10 cellular contexts compared by ENCODE assay signal in the genomic region with DNA sequence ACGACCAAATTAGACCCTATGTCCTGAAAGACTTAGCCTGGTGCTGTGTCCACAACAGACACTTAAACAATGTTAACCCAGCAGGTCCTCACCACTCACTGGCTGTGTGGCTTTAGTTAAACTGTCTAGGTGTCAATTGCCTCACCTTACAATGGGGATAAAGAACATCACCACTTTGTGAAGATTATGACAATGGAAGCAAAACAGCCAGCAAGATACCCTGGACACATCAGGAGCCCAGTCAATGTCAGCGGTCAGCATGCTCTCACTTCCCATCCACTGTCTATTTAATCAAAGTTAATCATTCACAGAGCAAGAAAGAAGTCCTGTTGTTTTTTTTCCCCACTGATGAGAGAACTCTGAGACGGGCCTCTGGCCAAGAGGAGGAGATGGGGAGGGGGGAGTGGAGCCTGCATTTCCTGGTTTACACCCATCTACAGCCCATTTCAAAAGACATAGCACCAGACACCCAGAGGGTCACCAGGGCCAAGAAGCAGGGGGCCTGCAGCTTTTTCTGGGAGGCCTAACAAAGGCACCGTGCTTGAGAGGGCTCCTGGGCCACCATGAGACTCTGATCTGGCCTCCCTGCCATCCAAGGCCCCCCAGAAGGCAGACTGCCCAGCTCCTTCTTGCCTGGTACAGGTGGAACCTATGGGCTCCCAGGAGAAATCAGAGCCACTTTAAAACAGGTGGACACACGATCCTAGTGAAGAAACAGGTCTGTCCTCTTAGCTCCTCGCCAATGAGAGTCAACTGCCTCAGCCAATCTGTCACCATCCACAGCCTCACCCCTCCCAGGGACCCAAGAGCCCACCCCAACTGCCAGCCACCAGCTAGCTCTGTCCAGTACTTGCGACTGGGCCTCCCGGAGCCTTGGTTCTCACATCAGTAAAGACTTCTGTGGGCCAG. TPM values are rescaled to one million over a fixed set of nuclear protein-coding genes. Genes with fewer than 3 reads are reported as not detected.
A peak's percentile ranks its signal among the peaks of the same experiment; 100 is the strongest.
DNase-seq lines count a peak whose midpoint lies in the region; ATAC-seq, FAIRE-seq and TF ChIP-seq lines count a peak whose summit lies in the region.
"Had no signal": no experiment of that assay in that cellular context is flagged by ENCODE, and none has a peak within 500 bp of the region (broad histone marks: within the 10 kb centered on the region; RNA-seq: fewer than 3 reads in every experiment).

No MANE protein-coding gene starts in this region.

- peak overlapping the region in 9 of 10 donors; percentile 17 to 79 (median 66) for H3K4me3 Mint-ChIP-seq in naive thymus-derived CD4-positive, alpha-beta T cell
- H3K4me3 Mint-ChIP-seq: T-helper 2 cell treated with Interferon-gamma antibody and Interleukin-4, amounts not matched to agents 5 μg/mL and 100 μg/mL, for 36 hours had no signal

- peak; percentile 59 for FAIRE-seq in endothelial cell of umbilical vein (lab: Jason Lieb, UNC)

- H3K9me3 Mint-ChIP-seq in naive thymus-derived CD4-positive, alpha-beta T cell: peaks cover 0 to 1% (median 0%) of the 10 kb centered on the region in 11 donors
- H3K9me3 Mint-ChIP-seq: T-helper 2 cell treated with Interferon-gamma antibody and Interleukin-4, amounts not matched to agents 5 μg/mL and 100 μg/mL, for 36 hours had no signal

- peak overlapping the region; percentile 65 for H3K9ac ChIP-seq in endothelial cell of umbilical vein (replicated peaks; ENCODE audit: extremely low read depth, insufficient read depth, low read length)

- H3K27ac ChIP-seq in Peyer's patch (peak overlapping the region; percentile 52 to 86 (median 77)), endothelial cell of umbilical vein (ENCODE audit: insufficient read depth, low read depth, low read length) (peak overlapping the region; percentile 88)
- peak overlapping the region; percentile 53 for H3K27ac ChIP-seq in naive thymus-derived CD4-positive, alpha-beta T cell (ENCODE audit: low read depth, low read length)

- H3K4me1 Mint-ChIP-seq in naive thymus-derived CD4-positive, alpha-beta T cell: peaks cover 16 to 100% (median 94%) of the 10 kb centered on the region in 7 donors

- intact Hi-C loops in endothelial cell of umbilical vein (cut with micrococcal nuclease): no loop called here
- intact Hi-C loops in naive thymus-derived CD4-positive, alpha-beta T cell (cut with micrococcal nuclease): loop anchor here in 1 of 2 donors (1.0 to 2.0 kb wide), 5 partner anchors 7 to 30 kb away; no protein-coding TSS in a partner anchor

- TF ChIP-seq CTCF in BE2C (IDR thresholded peaks at IDR 0.05; ENCODE audit: low read depth, low read length): no peak
- TF ChIP-seq CTCF in Peyer's patch (IDR thresholded peaks at IDR 0.05): no peak
- TF ChIP-seq CTCF in endothelial cell of umbilical vein (IDR thresholded peaks at IDR 0.05; ENCODE audit: extremely low read depth in 1 of 2, insufficient read depth in 1 of 2, low read depth in 1 of 2, low read length in 2 of 2): no peak
- TF ChIP-seq CTCF in GM13977 (IDR thresholded peaks at IDR 0.05; ENCODE audit: extremely low read depth, insufficient read depth, missing control alignments): no peak
- no peak for TF ChIP-seq CTCF in GM10266 (IDR thresholded peaks at IDR 0.05; ENCODE audit: control insufficient read depth, insufficient read depth, low read depth, missing control alignments)

- CTCF ChIA-PET in endothelial cell of umbilical vein (lab: Charles Lee): interaction anchor here (0.6 to 4.0 kb wide), 18 partner anchors 9 to 163 kb away, joined by 3 to 25 read pairs (median 6); no protein-coding TSS in a partner anchor
- CTCF ChIA-PET in naive thymus-derived CD4-positive, alpha-beta T cell (lab: Charles Lee): interaction anchor here (0.6 to 1.4 kb wide), 4 partner anchors 10 to 211 kb away, joined by 3 to 5 read pairs (median 4); no protein-coding TSS in a partner anchor

- DNase-seq in BE2C (peak; percentile 63), Peyer's patch (peak in 2 of 3 donors; percentile 65 to 72), endothelial cell of umbilical vein (ENCODE audit: low read depth, low spot score) (peak; percentile 78), nucleus accumbens (lab: John Stamatoyannopoulos, UW) (no peak), GM13977 (ENCODE audit: low spot score) (no peak), T1000 (lab: John Stamatoyannopoulos, UW) (no peak), GM10266 (ENCODE audit: extremely low spot score) (no peak)
- DNase-seq in naive thymus-derived CD4-positive, alpha-beta T cell: no peak
- DNase-seq: Kasumi-1 had no signal

- peak overlapping the region in 8 of 9 donors; percentile 68 to 91 (median 85) for H3K27ac Mint-ChIP-seq in naive thymus-derived CD4-positive, alpha-beta T cell
- H3K27ac Mint-ChIP-seq: T-helper 2 cell treated with Interferon-gamma antibody and Interleukin-4, amounts not matched to agents 5 μg/mL and 100 μg/mL, for 36 hours had no signal

- no peaks in the 10 kb centered on the region for H3K9me1 ChIP-seq in endothelial cell of umbilical vein (replicated peaks; ENCODE audit: control insufficient read depth, extremely low read depth, insufficient read depth, low read length)

- H3K9me3 ChIP-seq in BE2C (no peaks in the 10 kb centered on the region), Peyer's patch (no peaks in the 10 kb centered on the region), endothelial cell of umbilical vein (replicated peaks; ENCODE audit: control insufficient read depth, insufficient read depth, low read length) (no peaks in the 10 kb centered on the region)
- no peaks in the 10 kb centered on the region for H3K9me3 ChIP-seq in naive thymus-derived CD4-positive, alpha-beta T cell (ENCODE audit: control insufficient read depth in 2 of 3, low read length in 3 of 3)

- POLR2A ChIA-PET in endothelial cell of umbilical vein (lab: Charles Lee): interaction anchor here (0.6 to 1.4 kb wide), 4 partner anchors 9 to 99 kb away, joined by 3 to 5 read pairs (median 4); no protein-coding TSS in a partner anchor
- POLR2A ChIA-PET in naive thymus-derived CD4-positive, alpha-beta T cell (lab: Charles Lee): interaction anchor here (0.6 to 3.8 kb wide), 7 partner anchors 13 to 45 kb away, joined by 3 to 16 read pairs (median 7); no protein-coding TSS in a partner anchor

- H3K4me1 ChIP-seq in BE2C (peaks cover 50% of the 10 kb centered on the region), Peyer's patch (peaks cover 0 to 60% (median 3%) of the 10 kb centered on the region in 4 donors), endothelial cell of umbilical vein (ENCODE audit: control insufficient read depth, extremely low read depth, insufficient read depth, low read length) (peaks cover 61% of the 10 kb centered on the region)
- H3K4me1 ChIP-seq in naive thymus-derived CD4-positive, alpha-beta T cell (ENCODE audit: control insufficient read depth in 2 of 2, insufficient read depth in 2 of 2, low read length in 2 of 2): peaks cover 0 to 74% of the 10 kb centered on the region in 2 donors

- TF ChIP-seq POLR2A in Peyer's patch (IDR thresholded peaks at IDR 0.05) (no peak), endothelial cell of umbilical vein (IDR thresholded peaks at IDR 0.05; ENCODE audit: low read depth, low read length) (no peak)

- dilution Hi-C loops in endothelial cell of umbilical vein (cut with MboI; ENCODE audit: extremely low pct_ligation_motif_present, low sequenced_read_pairs): no loop called here

- peak overlapping the region; percentile 27 for H3K4me2 ChIP-seq in endothelial cell of umbilical vein (ENCODE audit: insufficient read depth, low read length)

- peaks cover 98% of the 10 kb centered on the region for H3K79me2 ChIP-seq in endothelial cell of umbilical vein (ENCODE audit: control insufficient read depth, insufficient read depth, low read length)

- H3K27me3 ChIP-seq in BE2C (no peaks in the 10 kb centered on the region), Peyer's patch (no peaks in the 10 kb centered on the region), endothelial cell of umbilical vein (ENCODE audit: control insufficient read depth in 2 of 2, insufficient read depth in 2 of 2, low read length in 2 of 2) (no peaks in the 10 kb centered on the region)
- no peaks in the 10 kb centered on the region for H3K27me3 ChIP-seq in naive thymus-derived CD4-positive, alpha-beta T cell (ENCODE audit: control insufficient read depth in 2 of 2, insufficient read depth in 2 of 2, low read length in 2 of 2)

- H3K36me3 ChIP-seq in BE2C: no peaks in the 10 kb centered on the region; the same call in 1 of the 2 replicates
- H3K36me3 ChIP-seq in Peyer's patch: no peaks in the 10 kb centered on the region
- peaks cover 6 to 12% of the 10 kb centered on the region in 2 experiments for H3K36me3 ChIP-seq in endothelial cell of umbilical vein (ENCODE audit: control insufficient read depth in 2 of 2, extremely low read depth in 1 of 2, insufficient read depth in 2 of 2, low read length in 2 of 2)
- peaks cover 0 to 18% (median 0%) of the 10 kb centered on the region in 3 experiments for H3K36me3 ChIP-seq in naive thymus-derived CD4-positive, alpha-beta T cell (ENCODE audit: control insufficient read depth in 2 of 3, insufficient read depth in 3 of 3, low read length in 3 of 3)

- peaks cover 0 to 23% (median 0%) of the 10 kb centered on the region in 5 donors for H3K36me3 Mint-ChIP-seq in naive thymus-derived CD4-positive, alpha-beta T cell

- no peak overlapping the region for H2AFZ ChIP-seq in endothelial cell of umbilical vein (ENCODE audit: low read depth, low read length)

- no peak for ATAC-seq in naive thymus-derived CD4-positive, alpha-beta T cell

- in situ Hi-C loops in GM13977 (cut with MboI; ENCODE audit: low pct_unique_long_range_greater_than_20kb, low sequenced_read_pairs, unreplicated experiment): no loop called here

- TSS peak; percentile 6 for BruUV-seq in endothelial cell of umbilical vein (replicated peaks; lab: Mats Ljungman, UMichigan)

- no peaks in the 10 kb centered on the region for H3K27me3 Mint-ChIP-seq in naive thymus-derived CD4-positive, alpha-beta T cell

- H4K20me1 ChIP-seq in endothelial cell of umbilical vein (replicated peaks; ENCODE audit: control insufficient read depth, extremely low read depth, insufficient read depth, low read length): no peaks in the 10 kb centered on the region

- H3K4me3 ChIP-seq in BE2C (ENCODE audit: low read depth, low read length): no peak overlapping the region
- no peak overlapping the region for H3K4me3 ChIP-seq in Peyer's patch
- no peak overlapping the region for H3K4me3 ChIP-seq in endothelial cell of umbilical vein (replicated peaks in 1 of 3; ENCODE audit: insufficient read depth in 1 of 3, low read depth in 1 of 3, low read length in 3 of 3)
- no peak overlapping the region for H3K4me3 ChIP-seq in naive thymus-derived CD4-positive, alpha-beta T cell (ENCODE audit: low read length)

RNA-seq across cellular contexts. Expression of gene ACTN1, which starts 40.3 kb away (rescaled TPM):
- polyA plus RNA-seq in BE2C (2012; ENCODE audit: insufficient read depth, insufficient read length, low read depth): 321 TPM
- total RNA-seq in Peyer's patch: 100 to 1,000 TPM in 1 of 4 donors, 10 to 100 TPM in 3; 40.3 to 585 (median 80.1) TPM
- total RNA-seq in endothelial cell of umbilical vein: 442 and 443 TPM in 2 replicates
- 463 and 633 TPM in 2 replicates for polyA plus RNA-seq in endothelial cell of umbilical vein
- 379 and 382 TPM in 2 replicates for polyA plus RNA-seq in endothelial cell of umbilical vein (2011; cell fraction: cytosol; rRNA removed)
- 777 and 896 TPM in 2 replicates for polyA plus RNA-seq in endothelial cell of umbilical vein (2011; cell fraction: nucleus; rRNA removed)
- polyA plus RNA-seq in endothelial cell of umbilical vein (2012): 398 and 442 TPM in 2 replicates
- polyA minus RNA-seq in endothelial cell of umbilical vein: 744 and 789 TPM in 2 replicates
- polyA minus RNA-seq in endothelial cell of umbilical vein (2011; cell fraction: cytosol; rRNA and poly(A)+ RNA removed): 104 TPM
- polyA minus RNA-seq in endothelial cell of umbilical vein (2011; cell fraction: nucleus; rRNA and poly(A)+ RNA removed): 424 and 544 TPM in 2 replicates
- total RNA-seq in naive thymus-derived CD4-positive, alpha-beta T cell: 100 to 1,000 TPM in 4 of 5 experiments, 10 to 100 TPM in 1; 41.3 to 249 (median 227) TPM
- polyA plus RNA-seq in naive thymus-derived CD4-positive, alpha-beta T cell: 100 to 1,000 TPM; 188 to 390 TPM

Comparison
In these comparisons a context has a peak if more than half of its experiments do, and no peak if none do; other contexts are left out.
1. DNase-seq: peak in BE2C (single experiment), Peyer's patch (2 of 3) and endothelial cell of umbilical vein (single experiment); none in naive thymus-derived CD4-positive, alpha-beta T cell (0 of 9), nucleus accumbens (0 of 56), GM13977 (single experiment), T1000 (single experiment) and GM10266 (single experiment).
2. Peak in every context shown above with its lines, with median percentiles within 50 percentile points of each other: H3K27ac ChIP-seq.